9 cellular contexts compared by ENCODE assay signal in genomic region chr2:19989342-19989680, GRCh38. TPM values are rescaled to one million over a fixed set of nuclear protein-coding genes. Genes with fewer than 3 reads are reported as not detected.
A peak's percentile ranks its signal among the peaks of the same experiment; 100 is the strongest.
DNase-seq lines count a peak whose midpoint lies in the region; ATAC-seq and TF ChIP-seq lines count a peak whose summit lies in the region.
"Had no signal": no experiment of that assay in that cellular context is flagged by ENCODE, and none has a peak within 500 bp of the region (broad histone marks: within the 10 kb centered on the region; RNA-seq: fewer than 3 reads in every experiment).

No MANE protein-coding gene starts in this region.

- DNase-seq in BJ (ENCODE audit: low read depth) (no peak), LNCaP clone FGC (ENCODE audit: low read depth) (no peak), dermis blood vessel endothelial cell (peak; percentile 14), natural killer cell (no peak), NCI-H1694 treated with DMSO at 0.1 percent for 48 hours (lab: John Stamatoyannopoulos, UW) (no peak), amygdala (lab: John Stamatoyannopoulos, UW) (no peak)

- peaks cover 12 to 25% of the 10 kb centered on the region in 2 donors for H3K27me3 Mint-ChIP-seq in natural killer cell (ENCODE audit: low read depth in 2 of 2)

- peak overlapping the region; percentile 88 to 89 for H3K27ac Mint-ChIP-seq in natural killer cell

- CTCF ChIA-PET in BJ (lab: Yijun Ruan, JAX) = interaction anchor here (0.6 to 1.0 kb wide), 2 partner anchors 38 to 337 kb away, joined by 3 read pairs; no protein-coding TSS in a partner anchor

- peaks cover 24 to 36% of the 10 kb centered on the region in 2 donors for H3K4me1 Mint-ChIP-seq in natural killer cell

- no peak for TF ChIP-seq CTCF in BJ (IDR thresholded peaks at IDR 0.05; ENCODE audit: insufficient read depth, low read depth, low read length)
- TF ChIP-seq CTCF in LNCaP clone FGC (IDR thresholded peaks at IDR 0.05; ENCODE audit: control insufficient read depth, extremely low read depth, insufficient read depth) = no peak
- TF ChIP-seq CTCF in natural killer cell (IDR thresholded peaks at IDR 0.05) = no peak

- POLR2A ChIA-PET in BJ (lab: Charles Lee) = no interaction called here

- no peaks in the 10 kb centered on the region for H3K36me3 ChIP-seq in BJ (ENCODE audit: control insufficient read depth, insufficient read depth, low read length)

- H3K36me3 Mint-ChIP-seq in natural killer cell = peaks cover 3% of the 10 kb centered on the region

- H3K27me3 ChIP-seq in BJ (ENCODE audit: control insufficient read depth, insufficient read depth, low read length) = no peaks in the 10 kb centered on the region; the same call in none of the 2 replicates

- H3K9me3 Mint-ChIP-seq in natural killer cell = no peaks in the 10 kb centered on the region

- H3K4me3 Mint-ChIP-seq in natural killer cell = peak overlapping the region; percentile 95

- ATAC-seq in natural killer cell (no peak), HG03045 (IDR thresholded peaks at IDR 0.05; ENCODE audit: unreplicated experiment) (no peak), GM21360 (IDR thresholded peaks at IDR 0.05; ENCODE audit: unreplicated experiment) (no peak)

- intact Hi-C loops in natural killer cell (cut with micrococcal nuclease) = no loop called here

- H3K4me3 ChIP-seq in BJ (ENCODE audit: low read depth, low read length) = peak overlapping the region; percentile 90
- peak overlapping the region; percentile 76 for H3K4me3 ChIP-seq in LNCaP clone FGC (ENCODE audit: low read depth, low read length)

RNA-seq across cellular contexts. Expression of gene WDR35, which starts 0.6 kb away (rescaled TPM):
- 2.5 and 5.1 TPM in 2 replicates for polyA plus RNA-seq in BJ (2011; rRNA removed)
- polyA minus RNA-seq in BJ (2011; rRNA and poly(A)+ RNA removed) = 3.9 and 4.0 TPM in 2 replicates
- total RNA-seq in dermis blood vessel endothelial cell = 8.7 and 10.5 TPM in 2 replicates
- total RNA-seq in natural killer cell = 1 to 10 TPM; 5.8 to 8.3 (median 7.7) TPM

RNA-seq across cellular contexts. Expression of gene MATN3, which starts 23.2 kb away (rescaled TPM):
- 0.92 and 0.97 TPM in 2 replicates for polyA plus RNA-seq in BJ (2011; rRNA removed)
- 0.51 and 0.66 TPM in 2 replicates for polyA minus RNA-seq in BJ (2011; rRNA and poly(A)+ RNA removed)
- total RNA-seq in dermis blood vessel endothelial cell (1.2 and 1.3 TPM in 2 replicates), natural killer cell (not detected)
- total RNA-seq: activated CD8-positive, alpha-beta memory T cell treated with anti-CD3 and anti-CD28 coated beads for 36 hours had no signal
